ENCODE assay signal across 8 cellular contexts in genomic region chr1:155209373-155209721, GRCh38. TPM values are rescaled to one million over a fixed set of nuclear protein-coding genes. Genes with fewer than 3 reads are reported as not detected.
DNase-seq lines count a peak whose midpoint lies in the region; ATAC-seq, FAIRE-seq and TF ChIP-seq lines count a peak whose summit lies in the region.

No MANE protein-coding gene starts in this region.

- FAIRE-seq in pancreas (lab: Jason Lieb, UNC): no peak

- ATAC-seq in pancreas: no peak
- ATAC-seq in GM21528 (IDR thresholded peaks at IDR 0.05; ENCODE audit: low FRiP score, unreplicated experiment): no peak
- no peak for ATAC-seq in GM18520 (IDR thresholded peaks at IDR 0.05; ENCODE audit: unreplicated experiment)

- H3K4me3 Mint-ChIP-seq in Calu3 (ENCODE audit: low read depth, unreplicated experiment): peak overlapping the region; percentile 98

- peak overlapping the region; percentile 63 to 93 (median 83) for H3K4me3 ChIP-seq in Peyer's patch
- peak overlapping the region; percentile 65 to 86 (median 76) for H3K4me3 ChIP-seq in pancreas

- H3K36me3 Mint-ChIP-seq in Calu3 (ENCODE audit: insufficient read depth, unreplicated experiment): peaks cover 25% of the 10 kb centered on the region

- peaks cover 5 to 29% (median 13%) of the 10 kb centered on the region in 4 donors for H3K4me1 ChIP-seq in Peyer's patch
- H3K4me1 ChIP-seq in pancreas: peaks cover 0 to 15% (median 0%) of the 10 kb centered on the region in 3 donors

- no peaks in the 10 kb centered on the region for H3K27me3 Mint-ChIP-seq in Calu3 (ENCODE audit: unreplicated experiment)

- H3K36me3 ChIP-seq in Peyer's patch (peaks cover 0 to 3% (median 0%) of the 10 kb centered on the region in 3 donors), pancreas (no peaks in the 10 kb centered on the region)

- WGBS in pancreas, 2 donors: 4% methylated on average over 9 of the region's 9 CpGs

- H3K9me3 ChIP-seq in Peyer's patch (no peaks in the 10 kb centered on the region), pancreas (no peaks in the 10 kb centered on the region)

- no peak for TF ChIP-seq POLR2A in Peyer's patch (IDR thresholded peaks at IDR 0.05)

- CTCF ChIA-PET in Calu3 (lab: Charles Lee): interaction anchor here (0.7 to 1.5 kb wide), 6 partner anchors 15 to 42 kb away, joined by 3 to 10 read pairs (median 4); partner anchors contain the start of gene KRTCAP2

- TSS peak; percentile 91 for BruUV-seq in Calu3 (replicated peaks; lab: Mats Ljungman, UMichigan)

- H3K27ac ChIP-seq in Peyer's patch (peak overlapping the region; percentile 95 to 99 (median 97)), epithelial cell of prostate (peak overlapping the region; percentile 76), pancreas (peak overlapping the region; percentile 95 to 98 (median 97))

- H3K27ac Mint-ChIP-seq in Calu3 (ENCODE audit: unreplicated experiment): peak overlapping the region; percentile 92

- peaks cover 30% of the 10 kb centered on the region for H3K4me1 Mint-ChIP-seq in Calu3 (ENCODE audit: low read depth, unreplicated experiment)

- intact Hi-C loops in Calu3 (cut with micrococcal nuclease; ENCODE audit: unreplicated experiment): no loop called here
- intact Hi-C loops in pancreas (cut with DNase I): no loop called here

- DNase-seq in Calu3 (no peak), Peyer's patch (no peak), epithelial cell of prostate (ENCODE audit: low read depth, low spot score) (no peak), pancreas (no peak), amniotic stem cell (lab: John Stamatoyannopoulos, UW) (no peak)
- no peak for DNase-seq in activated effector memory CD4-positive, alpha-beta T cell treated with anti-CD3 and anti-CD28 coated beads, Interleukin-2, amount 50 U/mL, for 16 hours

- no peaks in the 10 kb centered on the region for H3K27me3 ChIP-seq in Peyer's patch
- H3K27me3 ChIP-seq in pancreas: no peaks in the 10 kb centered on the region

- H3K9me3 Mint-ChIP-seq in Calu3 (ENCODE audit: low read depth, unreplicated experiment): no peaks in the 10 kb centered on the region

- TF ChIP-seq CTCF in Calu3 (IDR thresholded peaks at IDR 0.05; ENCODE audit: unreplicated experiment) (no peak), Peyer's patch (IDR thresholded peaks at IDR 0.05) (no peak), pancreas (IDR thresholded peaks at IDR 0.05) (no peak)

RNA-seq across cellular contexts. Expression of gene MTX1, which starts 0.9 kb away (rescaled TPM):
- total RNA-seq in Calu3 (2022) (58.9 and 60.0 TPM in 2 replicates), Peyer's patch (10 to 100 TPM; 33.2 to 45.2 (median 36.5) TPM), pancreas (10 to 100 TPM; 10.7 to 18.4 (median 15.7) TPM)
- polyA plus RNA-seq in pancreas: 10 to 100 TPM; 34.3 to 36.8 TPM

RNA-seq across cellular contexts. Expression of gene THBS3, which starts 1.6 kb away (rescaled TPM):
- total RNA-seq in Calu3 (2022): 36.8 and 41.9 TPM in 2 replicates
- total RNA-seq in Peyer's patch: 10 to 100 TPM; 15.9 to 58.6 (median 46.5) TPM
- total RNA-seq in pancreas: 10 to 100 TPM in 5 of 6 donors, 1 to 10 TPM in 1; 9.9 to 31.1 (median 14.6) TPM
- polyA plus RNA-seq in pancreas: 10 to 100 TPM; 69.1 to 78.6 TPM

RNA-seq across cellular contexts. Expression of gene TRIM46, which starts 35.7 kb away (rescaled TPM):
- total RNA-seq in Calu3 (2022): 1.1 and 1.8 TPM in 2 replicates
- not detected for total RNA-seq in Peyer's patch
- under 1 TPM; 0.19 to 0.59 (median 0.33) TPM for total RNA-seq in pancreas
- polyA plus RNA-seq in pancreas: 1 to 10 TPM; 1.2 to 4.1 TPM

RNA-seq across cellular contexts. Expression of gene KRTCAP2, which starts 36.2 kb away (rescaled TPM):
- total RNA-seq in Calu3 (2022) (236 TPM in 2 replicates), Peyer's patch (100 to 1,000 TPM; 111 to 137 (median 117) TPM), pancreas (100 to 1,000 TPM in 4 of 6 donors, 10 to 100 TPM in 2; 91.8 to 119 (median 102) TPM)
- polyA plus RNA-seq in pancreas: 100 to 1,000 TPM; 182 to 238 TPM

RNA-seq across cellular contexts. Expression of gene ENTREP3, which starts 45.9 kb away (rescaled TPM):
- total RNA-seq in Calu3 (2022) (25.2 and 25.9 TPM in 2 replicates), Peyer's patch (10 to 100 TPM in 3 of 4 donors, 1 to 10 TPM in 1; 5.8 to 20.7 (median 15.4) TPM), pancreas (10 to 100 TPM in 2 of 6 donors, 1 to 10 TPM in 4; 6.7 to 14.4 (median 8.5) TPM)
- 10 to 100 TPM in 1 of 2 donors, 1 to 10 TPM in 1; 7.9 to 11.1 TPM for polyA plus RNA-seq in pancreas
